28 cellular contexts compared by ENCODE assay signal in genomic region chr5:159553792-159554191, GRCh38.
"Had no signal": no experiment of that assay in that cellular context is flagged by ENCODE, and none has a peak within 500 bp of the region (broad histone marks: within the 10 kb centered on the region; RNA-seq: fewer than 3 reads in every experiment).

No MANE protein-coding gene starts in this region.

- H3K9me3 Mint-ChIP-seq: dendritic cell treated with granulocyte-macrophage colony-stimulating factor and Interleukin-4, amounts not matched to agents 40 ng/mL and 50 ng/mL, for 4 days; effector memory CD8-positive, alpha-beta T cell; naive B cell had no signal

- ATAC-seq: effector memory CD8-positive, alpha-beta T cell; esophagus mucosa; gastrocnemius medialis; heart right ventricle; left cardiac atrium; left lung; left ventricle myocardium superior; lower lobe of right lung; mucosa of descending colon had no signal

- H3K36me3 Mint-ChIP-seq: naive B cell had no signal

- H3K36me3 ChIP-seq: colonic mucosa, esophagus squamous epithelium, gastrocnemius medialis, heart right ventricle, left lung, lower lobe of right lung had no signal

- H3K27me3 Mint-ChIP-seq: dendritic cell treated with granulocyte-macrophage colony-stimulating factor and Interleukin-4, amounts not matched to agents 40 ng/mL and 50 ng/mL, for 4 days had no signal

- H3K4me1 ChIP-seq: colonic mucosa, gastrocnemius medialis, heart right ventricle, left lung, lower lobe of right lung had no signal

- H3K27ac Mint-ChIP-seq: dendritic cell treated with granulocyte-macrophage colony-stimulating factor and Interleukin-4, amounts not matched to agents 40 ng/mL and 50 ng/mL, for 4 days; effector memory CD8-positive, alpha-beta T cell; endodermal cell; mesothelial cell of epicardium had no signal

- H3K9me3 ChIP-seq: colonic mucosa, esophagus squamous epithelium, gastrocnemius medialis, left lung, lower lobe of right lung, mucosa of descending colon had no signal

- H3K4me3 ChIP-seq: colonic mucosa, esophagus squamous epithelium, gastrocnemius medialis, heart right ventricle, left lung, lower lobe of right lung, mucosa of descending colon had no signal

- DNase-seq: colonic mucosa; cortex of kidney; effector CD8-positive, alpha-beta T cell; effector memory CD8-positive, alpha-beta T cell; endodermal cell; erythroblast; esophagus squamous epithelium; foreskin fibroblast; foreskin melanocyte; gastrocnemius medialis; glutamatergic neuron; head of caudate nucleus; heart right ventricle; hippocampal formation; left cardiac atrium; left lung; left ventricle myocardium superior; lower lobe of right lung; mesenchymal stem cell; mucosa of descending colon; naive B cell had no signal

- H3K4me3 Mint-ChIP-seq: dendritic cell treated with granulocyte-macrophage colony-stimulating factor and Interleukin-4, amounts not matched to agents 40 ng/mL and 50 ng/mL, for 4 days; effector memory CD8-positive, alpha-beta T cell; endodermal cell; mesothelial cell of epicardium; naive B cell had no signal

- H3K27ac ChIP-seq: colonic mucosa, epithelial cell of prostate, gastrocnemius medialis, heart right ventricle, left lung, lower lobe of right lung had no signal

- H3K4me1 Mint-ChIP-seq: endodermal cell, mesothelial cell of epicardium, naive B cell had no signal

- H3K27me3 ChIP-seq: colonic mucosa, esophagus squamous epithelium, gastrocnemius medialis, heart right ventricle, left lung had no signal

- FAIRE-seq: endometrium, islet of Langerhans, keratinocyte had no signal
